Comparison of ENCODE assay signal across 14 cellular contexts in genomic region chr10:80165173-80165572, GRCh38. TPM values are rescaled to one million over a fixed set of nuclear protein-coding genes. Genes with fewer than 3 reads are reported as not detected.
DNase-seq lines count a peak whose midpoint lies in the region; ATAC-seq, FAIRE-seq and TF ChIP-seq lines count a peak whose summit lies in the region.
"Had no signal": no experiment of that assay in that cellular context is flagged by ENCODE, and none has a peak within 500 bp of the region (broad histone marks: within the 10 kb centered on the region; RNA-seq: fewer than 3 reads in every experiment).

No MANE protein-coding gene starts in this region.

- H3K9me3 ChIP-seq in adipocyte (ENCODE audit: control insufficient read depth, low read length), result no peaks in the 10 kb centered on the region
- H3K9me3 ChIP-seq in left ventricle myocardium inferior (replicated peaks), result no peaks in the 10 kb centered on the region
- H3K9me3 ChIP-seq in tibial nerve, result no peaks in the 10 kb centered on the region
- H3K9me3 ChIP-seq in naive thymus-derived CD4-positive, alpha-beta T cell (ENCODE audit: control insufficient read depth in 2 of 3, low read length in 3 of 3), result no peaks in the 10 kb centered on the region
- H3K9me3 ChIP-seq: prostate gland had no signal

- H3K27me3 Mint-ChIP-seq in activated T-cell treated with anti-CD3 and anti-CD28 coated beads, Interleukin-2, amount 50 U/mL, for 72 hours (ENCODE audit: low read depth), result no peaks in the 10 kb centered on the region
- H3K27me3 Mint-ChIP-seq in activated T-cell treated with anti-CD3 and anti-CD28 coated beads, Interleukin-2, amount 50 U/mL, for 4 hours (ENCODE audit: low read depth), result no peaks in the 10 kb centered on the region
- H3K27me3 Mint-ChIP-seq in naive thymus-derived CD4-positive, alpha-beta T cell, result no peaks in the 10 kb centered on the region

- peak overlapping the region; percentile 21 for H3K4me3 ChIP-seq in adipocyte (ENCODE audit: low read length)
- no peak overlapping the region for H3K4me3 ChIP-seq in left ventricle myocardium inferior
- no peak overlapping the region for H3K4me3 ChIP-seq in tibial nerve
- H3K4me3 ChIP-seq in naive thymus-derived CD4-positive, alpha-beta T cell (ENCODE audit: low read length), result no peak overlapping the region
- H3K4me3 ChIP-seq: GM12878, prostate gland had no signal

- no peak for TF ChIP-seq EP300 in tibial nerve (IDR thresholded peaks at IDR 0.05)

- H3K4me1 Mint-ChIP-seq in activated T-cell treated with anti-CD3 and anti-CD28 coated beads, Interleukin-2, amount 50 U/mL, for 72 hours (ENCODE audit: low read depth), result peaks cover 18% of the 10 kb centered on the region
- peaks cover 7% of the 10 kb centered on the region for H3K4me1 Mint-ChIP-seq in activated T-cell treated with anti-CD3 and anti-CD28 coated beads, Interleukin-2, amount 50 U/mL, for 4 hours (ENCODE audit: low read depth)
- peaks cover 0 to 27% (median 15%) of the 10 kb centered on the region in 7 donors for H3K4me1 Mint-ChIP-seq in naive thymus-derived CD4-positive, alpha-beta T cell

- 91 to 93% methylated on average over 3 to 7 of the region's 7 CpGs for WGBS in tibial nerve, 2 donors

- intact Hi-C loops in left ventricle myocardium inferior (cut with micrococcal nuclease), result no loop called here
- intact Hi-C loops in naive thymus-derived CD4-positive, alpha-beta T cell (cut with micrococcal nuclease), result loop anchor here in 1 of 2 donors (5.0 kb wide), 1 partner anchor 37 kb away; no protein-coding TSS in a partner anchor

- peak overlapping the region; percentile 11 for H3K27ac Mint-ChIP-seq in activated T-cell treated with anti-CD3 and anti-CD28 coated beads, Interleukin-2, amount 50 U/mL, for 72 hours
- H3K27ac Mint-ChIP-seq in naive thymus-derived CD4-positive, alpha-beta T cell, result peak overlapping the region in 1 of 9 donors; percentile 7

- H3K4me1 ChIP-seq in adipocyte (ENCODE audit: control insufficient read depth, insufficient read depth, low read length), result peaks cover 69% of the 10 kb centered on the region
- H3K4me1 ChIP-seq in left ventricle myocardium inferior, result peaks cover 100% of the 10 kb centered on the region
- peaks cover 0 to 91% (median 43%) of the 10 kb centered on the region in 4 donors for H3K4me1 ChIP-seq in tibial nerve
- no peaks in the 10 kb centered on the region for H3K4me1 ChIP-seq in naive thymus-derived CD4-positive, alpha-beta T cell (ENCODE audit: control insufficient read depth in 2 of 2, insufficient read depth in 2 of 2, low read length in 2 of 2)

- no peak for DNase-seq in activated T-cell treated with anti-CD3 and anti-CD28 coated beads, Interleukin-2, amount 50 U/mL, for 72 hours
- no peak for DNase-seq in activated T-cell treated with anti-CD3 and anti-CD28 coated beads, Interleukin-2, amount 50 U/mL, for 4 hours
- peak; percentile 32 for DNase-seq in adipocyte (ENCODE audit: low read depth)
- no peak for DNase-seq in left ventricle myocardium inferior
- no peak for DNase-seq in tibial nerve (ENCODE audit: low spot score in 2 of 2)
- DNase-seq in frontal cortex (ENCODE audit: low spot score in 2 of 2), result no peak
- no peak for DNase-seq in naive thymus-derived CD4-positive, alpha-beta T cell
- DNase-seq in SIG-M5 (lab: John Stamatoyannopoulos, UW), result no peak
- DNase-seq: activated CD4-positive, alpha-beta T cell treated with anti-CD3 and anti-CD28 coated beads, Interleukin-2, amount 50 U/mL, for 4 hours; AML-193; NCI-H1417 had no signal

- H3K4me3 Mint-ChIP-seq in activated T-cell treated with anti-CD3 and anti-CD28 coated beads, Interleukin-2, amount 50 U/mL, for 72 hours, result no peak overlapping the region
- no peak overlapping the region for H3K4me3 Mint-ChIP-seq in activated T-cell treated with anti-CD3 and anti-CD28 coated beads, Interleukin-2, amount 50 U/mL, for 4 hours
- no peak overlapping the region for H3K4me3 Mint-ChIP-seq in naive thymus-derived CD4-positive, alpha-beta T cell

- no peak for FAIRE-seq in frontal cortex (lab: Jason Lieb, UNC)
- FAIRE-seq: GM12878, RCC 7860 had no signal

- CTCF ChIA-PET in naive thymus-derived CD4-positive, alpha-beta T cell (lab: Charles Lee), result no interaction called here

- H3K27me3 ChIP-seq in adipocyte (replicated peaks; ENCODE audit: control insufficient read depth, insufficient read depth, low read length) (no peaks in the 10 kb centered on the region), left ventricle myocardium inferior (ENCODE audit: low read depth) (no peaks in the 10 kb centered on the region), tibial nerve (no peaks in the 10 kb centered on the region)
- H3K27me3 ChIP-seq in naive thymus-derived CD4-positive, alpha-beta T cell (ENCODE audit: control insufficient read depth in 2 of 2, insufficient read depth in 2 of 2, low read length in 2 of 2), result no peaks in the 10 kb centered on the region

- TF ChIP-seq CTCF in left ventricle myocardium inferior (IDR thresholded peaks at IDR 0.05; ENCODE audit: borderline replicate concordance), result peak; percentile 19
- no peak for TF ChIP-seq CTCF in tibial nerve (IDR thresholded peaks at IDR 0.05)

- H3K36me3 ChIP-seq in adipocyte (ENCODE audit: control insufficient read depth, insufficient read depth, low read length, severe bottlenecking) (peaks cover 79% of the 10 kb centered on the region), left ventricle myocardium inferior (peaks cover 81% of the 10 kb centered on the region), tibial nerve (peaks cover 0 to 74% (median 10%) of the 10 kb centered on the region in 3 donors)
- H3K36me3 ChIP-seq in naive thymus-derived CD4-positive, alpha-beta T cell (ENCODE audit: control insufficient read depth in 2 of 3, insufficient read depth in 3 of 3, low read length in 3 of 3), result peaks cover 15 to 100% (median 39%) of the 10 kb centered on the region in 3 experiments
- H3K36me3 ChIP-seq: prostate gland had no signal

- TF ChIP-seq POLR2A in tibial nerve (IDR thresholded peaks at IDR 0.05), result no peak

- no peak for ATAC-seq in activated T-cell treated with anti-CD3 and anti-CD28 coated beads, Interleukin-2, amount 50 U/mL, for 72 hours (replicated peaks in 1 of 2)
- ATAC-seq in activated T-cell treated with anti-CD3 and anti-CD28 coated beads, Interleukin-2, amount 50 U/mL, for 4 hours, result no peak
- no peak for ATAC-seq in naive thymus-derived CD4-positive, alpha-beta T cell
- ATAC-seq: GM12878 had no signal

- H3K36me3 Mint-ChIP-seq in activated T-cell treated with anti-CD3 and anti-CD28 coated beads, Interleukin-2, amount 50 U/mL, for 72 hours (ENCODE audit: insufficient read depth in 2 of 2), result peaks cover 14 to 24% of the 10 kb centered on the region in 2 donors
- peaks cover 36% of the 10 kb centered on the region for H3K36me3 Mint-ChIP-seq in activated T-cell treated with anti-CD3 and anti-CD28 coated beads, Interleukin-2, amount 50 U/mL, for 4 hours (ENCODE audit: insufficient read depth)
- peaks cover 19 to 34% (median 25%) of the 10 kb centered on the region in 5 donors for H3K36me3 Mint-ChIP-seq in naive thymus-derived CD4-positive, alpha-beta T cell

- H3K9ac ChIP-seq in adipocyte (ENCODE audit: low read length), result peak overlapping the region; percentile 70

- H3K27ac ChIP-seq in left ventricle myocardium inferior (replicated peaks) (peak overlapping the region; percentile 85), tibial nerve (peak overlapping the region in 3 of 4 donors; percentile 38 to 81 (median 58))
- H3K27ac ChIP-seq in naive thymus-derived CD4-positive, alpha-beta T cell (ENCODE audit: low read depth, low read length), result no peak overlapping the region
- H3K27ac ChIP-seq: prostate gland had no signal

- POLR2A ChIA-PET in naive thymus-derived CD4-positive, alpha-beta T cell (lab: Charles Lee), result interaction anchor here (1.1 kb wide), 1 partner anchor 40 kb away, joined by 3 read pairs; the partner anchor contains the start of gene ANXA11

- H3K9me3 Mint-ChIP-seq in activated T-cell treated with anti-CD3 and anti-CD28 coated beads, Interleukin-2, amount 50 U/mL, for 72 hours, result no peaks in the 10 kb centered on the region
- H3K9me3 Mint-ChIP-seq in activated T-cell treated with anti-CD3 and anti-CD28 coated beads, Interleukin-2, amount 50 U/mL, for 4 hours, result no peaks in the 10 kb centered on the region
- H3K9me3 Mint-ChIP-seq in naive thymus-derived CD4-positive, alpha-beta T cell, result peaks cover 0 to 2% (median 0%) of the 10 kb centered on the region in 11 donors

RNA-seq across cellular contexts. Expression of gene PLAC9, which starts 32.6 kb away (rescaled TPM):
- total RNA-seq in activated T-cell treated with anti-CD3 and anti-CD28 coated beads, Interleukin-2, amount 50 U/mL, for 72 hours, result not detected
- total RNA-seq in activated T-cell treated with anti-CD3 and anti-CD28 coated beads, Interleukin-2, amount 50 U/mL, for 4 hours, result not detected
- total RNA-seq in left ventricle myocardium inferior, result 34.3 TPM
- 100 to 1,000 TPM in 3 of 4 donors, 10 to 100 TPM in 1; 63.3 to 199 (median 140) TPM for total RNA-seq in tibial nerve
- 0.82 TPM for total RNA-seq in frontal cortex
- total RNA-seq in naive thymus-derived CD4-positive, alpha-beta T cell, result not detected
- polyA plus RNA-seq in naive thymus-derived CD4-positive, alpha-beta T cell, result not detected
- total RNA-seq: GM12878 had no signal
- polyA plus RNA-seq: GM12878 had no signal

RNA-seq across cellular contexts. Expression of gene ANXA11, which starts 40.2 kb away (rescaled TPM):
- 100 to 1,000 TPM; 207 to 229 TPM for total RNA-seq in activated T-cell treated with anti-CD3 and anti-CD28 coated beads, Interleukin-2, amount 50 U/mL, for 72 hours
- total RNA-seq in activated T-cell treated with anti-CD3 and anti-CD28 coated beads, Interleukin-2, amount 50 U/mL, for 4 hours, result 100 to 1,000 TPM; 157 to 161 (median 158) TPM
- total RNA-seq in left ventricle myocardium inferior, result 390 TPM
- 100 to 1,000 TPM in 3 of 4 donors, 10 to 100 TPM in 1; 99.8 to 128 (median 113) TPM for total RNA-seq in tibial nerve
- total RNA-seq in frontal cortex, result 2.0 TPM
- total RNA-seq in naive thymus-derived CD4-positive, alpha-beta T cell, result 100 to 1,000 TPM; 189 to 247 (median 231) TPM
- polyA plus RNA-seq in naive thymus-derived CD4-positive, alpha-beta T cell, result 100 to 1,000 TPM; 212 to 278 TPM

Comparison
In these comparisons a context has a peak if more than half of its experiments do, and no peak if none do; other contexts are left out.
1. RNA of gene PLAC9, which starts 32.6 kb away (total RNA-seq): 63.3 to 199 TPM in tibial nerve and 34.3 TPM in left ventricle myocardium inferior (single experiment); 0.82 TPM in frontal cortex (single experiment), not detected in activated T-cell treated with anti-CD3 and anti-CD28 coated beads, Interleukin-2, amount 50 U/mL, for 4 hours, not detected in activated T-cell treated with anti-CD3 and anti-CD28 coated beads, Interleukin-2, amount 50 U/mL, for 72 hours and not detected in naive thymus-derived CD4-positive, alpha-beta T cell; every median in the first group is over 10 times any median in the second.
2. RNA of gene ANXA11, which starts 40.2 kb away (total RNA-seq): 390 TPM in left ventricle myocardium inferior (single experiment), 189 to 247 TPM in naive thymus-derived CD4-positive, alpha-beta T cell, 207 to 229 TPM in activated T-cell treated with anti-CD3 and anti-CD28 coated beads, Interleukin-2, amount 50 U/mL, for 72 hours, 157 to 161 TPM in activated T-cell treated with anti-CD3 and anti-CD28 coated beads, Interleukin-2, amount 50 U/mL, for 4 hours and 99.8 to 128 TPM in tibial nerve; 2.0 TPM in frontal cortex (single experiment); every median in the first group is over 10 times any median in the second.